Comparison of ENCODE assay signal across 8 cellular contexts in the genomic region with DNA sequence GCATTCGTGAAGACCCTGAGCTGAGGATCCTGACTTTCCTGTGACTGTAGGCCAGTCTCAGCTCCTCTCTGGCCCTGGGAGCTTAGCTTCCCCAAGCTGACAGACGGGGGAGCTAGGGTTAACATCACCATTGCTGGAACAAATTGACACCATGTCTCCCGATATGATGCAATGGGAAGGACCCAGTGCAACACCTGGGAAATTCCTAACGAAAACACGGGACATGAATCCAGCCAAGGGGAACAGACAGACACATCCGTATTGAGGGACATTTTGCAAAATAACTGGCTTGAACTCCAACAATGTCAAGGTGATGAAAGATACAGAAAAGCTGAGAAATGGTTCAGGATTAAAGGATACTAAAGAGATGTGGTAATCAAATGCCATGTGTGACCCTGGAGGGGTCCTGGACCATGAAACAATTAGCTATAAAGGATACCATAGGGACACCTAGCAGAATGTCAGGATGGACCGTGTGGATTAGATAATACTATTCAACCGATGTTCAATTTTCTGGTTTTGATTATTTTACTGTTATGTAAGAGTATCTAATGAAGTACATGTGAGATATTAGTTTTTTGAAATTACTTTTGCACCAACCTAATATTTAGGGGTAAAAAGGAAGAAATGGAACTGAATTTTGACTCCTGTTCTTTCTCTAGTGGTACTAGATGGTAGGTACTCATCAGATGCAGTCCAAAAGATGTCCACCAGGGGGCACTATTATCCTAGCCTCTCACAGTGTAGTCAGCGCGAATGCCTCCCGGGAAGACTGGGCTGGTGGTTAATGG. TPM values are rescaled to one million over a fixed set of nuclear protein-coding genes. Genes with fewer than 3 reads are reported as not detected.
DNase-seq lines count a peak whose midpoint lies in the region; ATAC-seq and TF ChIP-seq lines count a peak whose summit lies in the region.

No MANE protein-coding gene starts in this region.

- H3K27me3 Mint-ChIP-seq in activated CD8-positive, alpha-beta memory T cell treated with anti-CD3 and anti-CD28 coated beads, Interleukin-2, amount 10 ng/mL, durations not matched to agents 7 days and 5 days, result peaks cover 3% of the 10 kb centered on the region

- ATAC-seq in GM19397 (IDR thresholded peaks at IDR 0.05; ENCODE audit: unreplicated experiment), result peak; percentile 70
- ATAC-seq in activated CD8-positive, alpha-beta memory T cell treated with anti-CD3 and anti-CD28 coated beads, Interleukin-2, amount 10 ng/mL, durations not matched to agents 7 days and 5 days, result peak; percentile 92

- no peak overlapping the region for H3K4me3 ChIP-seq in epithelial cell of esophagus (ENCODE audit: low read length)

- CTCF ChIA-PET in activated CD8-positive, alpha-beta memory T cell treated with anti-CD3 and anti-CD28 coated beads, Interleukin-2, amount 10 ng/mL, durations not matched to agents 7 days and 5 days (lab: Charles Lee), result interaction anchor here (0.6 to 6.2 kb wide), 20 partner anchors 10 to 1180 kb away, joined by 3 to 68 read pairs (median 4); a partner anchor contains a TSS

- no peak overlapping the region for H3K27ac Mint-ChIP-seq in activated CD8-positive, alpha-beta memory T cell treated with anti-CD3 and anti-CD28 coated beads, Interleukin-2, amount 10 ng/mL, durations not matched to agents 7 days and 5 days

- no peaks in the 10 kb centered on the region for H3K36me3 Mint-ChIP-seq in activated CD8-positive, alpha-beta memory T cell treated with anti-CD3 and anti-CD28 coated beads, Interleukin-2, amount 10 ng/mL, durations not matched to agents 7 days and 5 days

- no peaks in the 10 kb centered on the region for H3K9me3 Mint-ChIP-seq in activated CD8-positive, alpha-beta memory T cell treated with anti-CD3 and anti-CD28 coated beads, Interleukin-2, amount 10 ng/mL, durations not matched to agents 7 days and 5 days (ENCODE audit: low read depth)

- no peaks in the 10 kb centered on the region for H3K4me1 Mint-ChIP-seq in activated CD8-positive, alpha-beta memory T cell treated with anti-CD3 and anti-CD28 coated beads, Interleukin-2, amount 10 ng/mL, durations not matched to agents 7 days and 5 days

- peak; percentile 88 for TF ChIP-seq CTCF in epithelial cell of esophagus (IDR thresholded peaks at IDR 0.05; ENCODE audit: insufficient read depth, low read depth, low read length, missing control alignments)

- peak; percentile 74 for DNase-seq in CMK (ENCODE audit: low read depth)
- DNase-seq in HPDE6-E6E7 (ENCODE audit: extremely low spot score), result peak; percentile 77
- peak; percentile 64 for DNase-seq in NOMO-1 treated with DMSO at 0.1 percent for 48 hours (lab: John Stamatoyannopoulos, UW; ENCODE audit: unreplicated experiment)
- DNase-seq in activated CD8-positive, alpha-beta memory T cell treated with anti-CD3 and anti-CD28 coated beads, Interleukin-2, amount 10 ng/mL, durations not matched to agents 7 days and 5 days, result peak; percentile 90
- peak; percentile 86 for DNase-seq in epithelial cell of esophagus (ENCODE audit: low read depth)
- DNase-seq in mucosa of gallbladder (ENCODE audit: low spot score), result peak; percentile 94
- peak; percentile 33 to 77 for DNase-seq in stimulated activated CD8-positive, alpha-beta memory T cell treated with anti-CD3 and anti-CD28 coated beads, Interleukin-7, amount 100 ng/mL, for 48 hours (ENCODE audit: extremely low read depth in 1 of 2, low read depth in 1 of 2)

- H3K4me3 Mint-ChIP-seq in activated CD8-positive, alpha-beta memory T cell treated with anti-CD3 and anti-CD28 coated beads, Interleukin-2, amount 10 ng/mL, durations not matched to agents 7 days and 5 days, result no peak overlapping the region

RNA-seq across cellular contexts. Expression of a gene that starts 52.7 kb away (rescaled TPM):
- under 1 TPM; 0.58 to 0.68 TPM for total RNA-seq in activated CD8-positive, alpha-beta memory T cell treated with anti-CD3 and anti-CD28 coated beads, Interleukin-2, amount 10 ng/mL, durations not matched to agents 7 days and 5 days
- total RNA-seq in mucosa of gallbladder, result 80.7 TPM

Comparison
In these comparisons a context has a peak if more than half of its experiments do, and no peak if none do; other contexts are left out.
1. RNA of a gene that starts 52.7 kb away (total RNA-seq): 80.7 TPM in mucosa of gallbladder (single experiment); 0.58 to 0.68 TPM in activated CD8-positive, alpha-beta memory T cell treated with anti-CD3 and anti-CD28 coated beads, Interleukin-2, amount 10 ng/mL, durations not matched to agents 7 days and 5 days; every median in the first group is over 10 times any median in the second.
2. Peak in every context shown above with its lines, with median percentiles within 50 percentile points of each other: DNase-seq.